Comparison of ENCODE assay signal across 8 cellular contexts in genomic region chr1:32650752-32651460, GRCh38. TPM values are rescaled to one million over a fixed set of nuclear protein-coding genes. Genes with fewer than 3 reads are reported as not detected.
DNase-seq lines count a peak whose midpoint lies in the region; ATAC-seq and TF ChIP-seq lines count a peak whose summit lies in the region.

Gene RBBP4 (plus strand): TSS chr1:32651208. CDS start chr1:32651307, 99 bp downstream.

- no peaks in the 10 kb centered on the region for H3K27me3 Mint-ChIP-seq in activated T-helper 2 cell treated with anti-CD3 and anti-CD28 coated beads, Interferon-gamma antibody, Interleukin-2, Interleukin-4, amounts not matched to agents 10 μg/mL and 5 μg/mL and 100 μg/mL, durations not matched to agents 14 hours and 24 hours and 36 hours (ENCODE audit: low read depth)
- no peaks in the 10 kb centered on the region for H3K27me3 Mint-ChIP-seq in natural killer cell treated with Interleukin-12 subunit alpha and Interleukin-12 subunit beta and Interleukin-15 and Interleukin-18, amount 100 ng/mL, for 72 hours

- H3K36me3 Mint-ChIP-seq in activated T-helper 2 cell treated with anti-CD3 and anti-CD28 coated beads, Interferon-gamma antibody, Interleukin-2, Interleukin-4, amounts not matched to agents 10 μg/mL and 5 μg/mL and 100 μg/mL, durations not matched to agents 14 hours and 24 hours and 36 hours (ENCODE audit: low read depth), result peaks cover 53% of the 10 kb centered on the region
- H3K36me3 Mint-ChIP-seq in natural killer cell treated with Interleukin-12 subunit alpha and Interleukin-12 subunit beta and Interleukin-15 and Interleukin-18, amount 100 ng/mL, for 72 hours, result peaks cover 19% of the 10 kb centered on the region

- H3K4me1 ChIP-seq in RWPE2 (ENCODE audit: insufficient read depth, poor library complexity, severe bottlenecking), result peaks cover 13% of the 10 kb centered on the region

- peaks cover 47% of the 10 kb centered on the region for H3K36me3 ChIP-seq in RWPE2 (ENCODE audit: low read depth)

- DNase-seq in EH (ENCODE audit: low read depth) (peak; percentile 97), H4 (ENCODE audit: low spot score) (peak; percentile 96), LoVo (ENCODE audit: low spot score) (peak; percentile 98), RWPE2 (ENCODE audit: low spot score) (peak; percentile 95), fibroblast of peridontal ligament (ENCODE audit: extremely low read depth) (peak; percentile 95)
- peak; percentile 98 for DNase-seq in activated T-helper 2 cell treated with anti-CD3 and anti-CD28 coated beads, Interferon-gamma antibody, Interleukin-2, Interleukin-4, amounts not matched to agents 10 μg/mL and 5 μg/mL and 100 μg/mL, durations not matched to agents 14 hours and 24 hours and 36 hours (ENCODE audit: low spot score)
- DNase-seq in natural killer cell treated with Interleukin-12 subunit alpha and Interleukin-12 subunit beta and Interleukin-15 and Interleukin-18, amount 100 ng/mL, for 72 hours (ENCODE audit: low spot score), result peak; percentile 99
- DNase-seq in stimulated activated naive CD8-positive, alpha-beta T cell treated with anti-CD3 and anti-CD28 coated beads, Interleukin-15, Interleukin-2, amounts not matched to agents 100 U/mL and 50 U/mL, for 24 hours, result peak; percentile 99

- intact Hi-C loops in activated T-helper 2 cell treated with anti-CD3 and anti-CD28 coated beads, Interferon-gamma antibody, Interleukin-2, Interleukin-4, amounts not matched to agents 10 μg/mL and 5 μg/mL and 100 μg/mL, durations not matched to agents 14 hours and 24 hours and 36 hours (cut with micrococcal nuclease), result loop anchor here (1.0 to 2.0 kb wide), 6 partner anchors 28 to 579 kb away; partner anchors contain the start of genes S100PBP, TMEM39B, TXLNA and YARS1

- H3K4me3 Mint-ChIP-seq in activated T-helper 2 cell treated with anti-CD3 and anti-CD28 coated beads, Interferon-gamma antibody, Interleukin-2, Interleukin-4, amounts not matched to agents 10 μg/mL and 5 μg/mL and 100 μg/mL, durations not matched to agents 14 hours and 24 hours and 36 hours (ENCODE audit: low read depth), result peak within 1 kb of the TSS; percentile 93
- H3K4me3 Mint-ChIP-seq in natural killer cell treated with Interleukin-12 subunit alpha and Interleukin-12 subunit beta and Interleukin-15 and Interleukin-18, amount 100 ng/mL, for 72 hours, result peak within 1 kb of the TSS; percentile 99

- no peaks in the 10 kb centered on the region for H3K9me3 ChIP-seq in RWPE2 (ENCODE audit: severe bottlenecking)

- peaks cover 36% of the 10 kb centered on the region for H3K4me1 Mint-ChIP-seq in activated T-helper 2 cell treated with anti-CD3 and anti-CD28 coated beads, Interferon-gamma antibody, Interleukin-2, Interleukin-4, amounts not matched to agents 10 μg/mL and 5 μg/mL and 100 μg/mL, durations not matched to agents 14 hours and 24 hours and 36 hours (ENCODE audit: low read depth)
- H3K4me1 Mint-ChIP-seq in natural killer cell treated with Interleukin-12 subunit alpha and Interleukin-12 subunit beta and Interleukin-15 and Interleukin-18, amount 100 ng/mL, for 72 hours (ENCODE audit: low read depth in 2 of 2), result peaks cover 35 to 48% of the 10 kb centered on the region in 2 donors

- TF ChIP-seq CTCF in RWPE2 (IDR thresholded peaks at IDR 0.05; ENCODE audit: poor library complexity, severe bottlenecking), result no peak

- H3K27me3 ChIP-seq in RWPE2 (ENCODE audit: insufficient read depth, poor library complexity, severe bottlenecking), result no peaks in the 10 kb centered on the region

- ATAC-seq in RWPE2 (ENCODE audit: low read depth), result peak; percentile 89
- peak; percentile 95 for ATAC-seq in natural killer cell treated with Interleukin-12 subunit alpha and Interleukin-12 subunit beta and Interleukin-15 and Interleukin-18, amount 100 ng/mL, for 72 hours
- ATAC-seq in stimulated activated naive CD8-positive, alpha-beta T cell treated with anti-CD3 and anti-CD28 coated beads, Interleukin-15, Interleukin-2, amounts not matched to agents 100 U/mL and 50 U/mL, for 24 hours, result peak; percentile 95

- peak within 1 kb of the TSS; percentile 92 for H3K27ac ChIP-seq in RWPE2 (ENCODE audit: poor library complexity, severe bottlenecking)

- peak within 1 kb of the TSS; percentile 100 for H3K27ac Mint-ChIP-seq in activated T-helper 2 cell treated with anti-CD3 and anti-CD28 coated beads, Interferon-gamma antibody, Interleukin-2, Interleukin-4, amounts not matched to agents 10 μg/mL and 5 μg/mL and 100 μg/mL, durations not matched to agents 14 hours and 24 hours and 36 hours
- H3K27ac Mint-ChIP-seq in natural killer cell treated with Interleukin-12 subunit alpha and Interleukin-12 subunit beta and Interleukin-15 and Interleukin-18, amount 100 ng/mL, for 72 hours, result peak within 1 kb of the TSS; percentile 97 to 100

- H3K4me3 ChIP-seq in RWPE2 (ENCODE audit: severe bottlenecking), result peak within 1 kb of the TSS; percentile 60

- H3K9me3 Mint-ChIP-seq in activated T-helper 2 cell treated with anti-CD3 and anti-CD28 coated beads, Interferon-gamma antibody, Interleukin-2, Interleukin-4, amounts not matched to agents 10 μg/mL and 5 μg/mL and 100 μg/mL, durations not matched to agents 14 hours and 24 hours and 36 hours, result no peaks in the 10 kb centered on the region
- no peaks in the 10 kb centered on the region for H3K9me3 Mint-ChIP-seq in natural killer cell treated with Interleukin-12 subunit alpha and Interleukin-12 subunit beta and Interleukin-15 and Interleukin-18, amount 100 ng/mL, for 72 hours

RNA-seq across cellular contexts. Expression of gene RBBP4, which starts in this region (rescaled TPM):
- total RNA-seq in H4 (2014; rRNA removed; shearing (Covaris generic)), result 137 and 157 TPM in 2 replicates
- 325 TPM in 2 replicates for total RNA-seq in activated T-helper 2 cell treated with anti-CD3 and anti-CD28 coated beads, Interferon-gamma antibody, Interleukin-2, Interleukin-4, amounts not matched to agents 10 μg/mL and 5 μg/mL and 100 μg/mL, durations not matched to agents 14 hours and 24 hours and 36 hours
- total RNA-seq in natural killer cell treated with Interleukin-12 subunit alpha and Interleukin-12 subunit beta and Interleukin-15 and Interleukin-18, amount 100 ng/mL, for 72 hours, result 100 to 1,000 TPM; 228 to 244 TPM

Comparison
In these comparisons a context has a peak if more than half of its experiments do, and no peak if none do; other contexts are left out.
1. Peak in every context shown above with its lines: DNase-seq, ATAC-seq, H3K4me3 ChIP-seq and H3K27ac ChIP-seq.